Comparison of ENCODE assay signal across 26 cellular contexts in the genomic region with DNA sequence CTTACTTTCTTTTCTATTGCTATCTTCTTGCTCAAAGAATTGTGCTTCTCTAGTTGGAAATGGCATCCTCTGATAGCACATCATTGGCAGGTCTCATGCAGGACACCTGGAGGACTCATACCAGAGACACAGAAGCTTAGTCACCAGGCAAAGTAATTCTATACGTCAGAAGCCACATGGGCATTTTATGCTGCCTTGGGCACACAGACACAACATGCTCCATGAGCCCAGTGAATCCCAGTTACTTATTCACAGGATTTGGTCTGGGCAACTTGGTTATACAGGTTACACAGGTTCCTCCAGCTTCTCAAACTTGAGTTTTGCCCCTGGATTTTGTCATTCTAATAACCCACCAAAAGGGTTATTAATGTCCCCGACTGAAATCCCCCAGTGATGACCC. TPM values are rescaled to one million over a fixed set of nuclear protein-coding genes. Genes with fewer than 3 reads are reported as not detected.
DNase-seq lines count a peak whose midpoint lies in the region; ATAC-seq, FAIRE-seq and TF ChIP-seq lines count a peak whose summit lies in the region.
"Had no signal": no experiment of that assay in that cellular context is flagged by ENCODE, and none has a peak within 500 bp of the region (broad histone marks: within the 10 kb centered on the region; RNA-seq: fewer than 3 reads in every experiment).

No MANE protein-coding gene starts in this region.

- H3K4me3 ChIP-seq in DOHH2 (ENCODE audit: low read length), result peak overlapping the region; percentile 1
- H3K4me3 ChIP-seq in OCI-LY1 (ENCODE audit: low read depth, low read length, poor library complexity, severe bottlenecking), result no peak overlapping the region
- no peak overlapping the region for H3K4me3 ChIP-seq in epithelial cell of esophagus (ENCODE audit: low read length)
- no peak overlapping the region for H3K4me3 ChIP-seq in pancreas
- H3K4me3 ChIP-seq in gastrocnemius medialis, result no peak overlapping the region
- no peak overlapping the region for H3K4me3 ChIP-seq in esophagus muscularis mucosa
- H3K4me3 ChIP-seq: ascending aorta, BLaER1, right lobe of liver, SK-N-MC, upper lobe of right lung had no signal

- peak overlapping the region; percentile 8; the same call in 1 of the 2 replicates for H3K9ac ChIP-seq in OCI-LY1 (ENCODE audit: low read length)
- H3K9ac ChIP-seq: BLaER1 had no signal

- H3K4me2 ChIP-seq in DOHH2 (ENCODE audit: low read length) (peak overlapping the region; percentile 89), OCI-LY1 (ENCODE audit: low read length) (peak overlapping the region; percentile 28; the same call in 1 of the 2 replicates)
- H3K4me2 ChIP-seq: BLaER1 had no signal

- H3K9me3 ChIP-seq in DOHH2 (ENCODE audit: control insufficient read depth, insufficient read depth, low read length) (no peaks in the 10 kb centered on the region), OCI-LY1 (ENCODE audit: low read length) (no peaks in the 10 kb centered on the region), pancreas (no peaks in the 10 kb centered on the region), gastrocnemius medialis (no peaks in the 10 kb centered on the region), esophagus muscularis mucosa (no peaks in the 10 kb centered on the region)
- H3K9me3 ChIP-seq: ascending aorta, BLaER1, right lobe of liver, upper lobe of right lung had no signal

- H3K9me2 ChIP-seq in DOHH2 (replicated peaks; ENCODE audit: control insufficient read depth, low read length) (no peaks in the 10 kb centered on the region), OCI-LY1 (ENCODE audit: low read depth, low read length) (no peaks in the 10 kb centered on the region)

- no peak for TF ChIP-seq EP300 in esophagus muscularis mucosa (IDR thresholded peaks at IDR 0.05)

- TF ChIP-seq POLR2A in gastrocnemius medialis (IDR thresholded peaks at IDR 0.05) (no peak), esophagus muscularis mucosa (IDR thresholded peaks at IDR 0.05; ENCODE audit: low read depth) (no peak)

- no peak for FAIRE-seq in pancreas (lab: Jason Lieb, UNC)
- FAIRE-seq: G401.6, HTR-8/SVneo had no signal

- H4K20me1 ChIP-seq in DOHH2 (ENCODE audit: control insufficient read depth, insufficient read depth, low read depth, low read length) (no peaks in the 10 kb centered on the region), OCI-LY1 (ENCODE audit: insufficient read depth, low read length) (no peaks in the 10 kb centered on the region)
- H4K20me1 ChIP-seq: BLaER1 had no signal

- no peaks in the 10 kb centered on the region for H3K27me3 ChIP-seq in DOHH2 (ENCODE audit: control insufficient read depth, low read length)
- no peaks in the 10 kb centered on the region for H3K27me3 ChIP-seq in OCI-LY1 (ENCODE audit: insufficient read depth, low read length)
- no peaks in the 10 kb centered on the region for H3K27me3 ChIP-seq in pancreas
- peaks cover 0 to 2% (median 0%) of the 10 kb centered on the region in 3 donors for H3K27me3 ChIP-seq in gastrocnemius medialis
- H3K27me3 ChIP-seq in esophagus muscularis mucosa, result no peaks in the 10 kb centered on the region
- H3K27me3 ChIP-seq: ascending aorta, BLaER1, right lobe of liver, upper lobe of right lung had no signal

- ATAC-seq in pancreas (peak in 3 of 4 donors; percentile 14 to 39 (median 31)), gastrocnemius medialis (no peak), GM21528 (IDR thresholded peaks at IDR 0.05; ENCODE audit: low FRiP score, unreplicated experiment) (no peak)
- ATAC-seq: activated naive CD4-positive, alpha-beta T cell treated with anti-CD3 and anti-CD28 coated beads, Interleukin-2, amount 50 U/mL, for 72 hours; left lobe of liver; right lobe of liver; upper lobe of right lung had no signal

- H3K4me1 ChIP-seq in DOHH2 (ENCODE audit: control insufficient read depth, low read length) (peaks cover 97% of the 10 kb centered on the region), OCI-LY1 (ENCODE audit: insufficient read depth, low read length, severe bottlenecking) (peaks cover 97% of the 10 kb centered on the region), pancreas (peaks cover 17 to 45% (median 20%) of the 10 kb centered on the region in 3 donors), gastrocnemius medialis (no peaks in the 10 kb centered on the region), esophagus muscularis mucosa (peaks cover 0 to 25% (median 22%) of the 10 kb centered on the region in 4 donors)
- H3K4me1 ChIP-seq: ascending aorta, BLaER1, upper lobe of right lung had no signal

- intact Hi-C loops in pancreas (cut with DNase I) (no loop called here), gastrocnemius medialis (cut with DNase I; ENCODE audit: low total_unique reads) (no loop called here), esophagus muscularis mucosa (cut with DNase I) (no loop called here)

- H3K36me3 ChIP-seq in DOHH2 (ENCODE audit: control insufficient read depth, low read length), result peaks cover 98% of the 10 kb centered on the region
- peaks cover 92% of the 10 kb centered on the region for H3K36me3 ChIP-seq in OCI-LY1 (ENCODE audit: insufficient read depth, low read length)
- H3K36me3 ChIP-seq in pancreas, result no peaks in the 10 kb centered on the region
- no peaks in the 10 kb centered on the region for H3K36me3 ChIP-seq in gastrocnemius medialis
- no peaks in the 10 kb centered on the region for H3K36me3 ChIP-seq in esophagus muscularis mucosa
- H3K36me3 ChIP-seq: ascending aorta, BLaER1, right lobe of liver, upper lobe of right lung had no signal

- H3K79me2 ChIP-seq in DOHH2 (ENCODE audit: control insufficient read depth, low read length) (peaks cover 84% of the 10 kb centered on the region), OCI-LY1 (ENCODE audit: insufficient read depth, low read length) (peaks cover 43% of the 10 kb centered on the region)

- H3F3A ChIP-seq in DOHH2 (ENCODE audit: control insufficient read depth, insufficient read depth) (peaks cover 46% of the 10 kb centered on the region), OCI-LY1 (ENCODE audit: insufficient read depth, low read length) (no peaks in the 10 kb centered on the region; the same call in 1 of the 2 replicates)

- DNase-seq in epithelial cell of esophagus (ENCODE audit: low read depth), result peak; percentile 95
- no peak for DNase-seq in pancreas
- DNase-seq in NCI-H82 treated with DMSO at 0.1 percent for 48 hours (lab: John Stamatoyannopoulos, UW; ENCODE audit: unreplicated experiment), result no peak
- DNase-seq in gastrocnemius medialis, result no peak
- DNase-seq in esophagus muscularis mucosa (ENCODE audit: extremely low spot score), result no peak
- DNase-seq: ACHN; activated CD4-positive, alpha-beta T cell treated with anti-CD3 and anti-CD28 coated beads, Interleukin-2, amount 10 ng/mL, durations not matched to agents 7 days and 5 days; HCEC 1CT; KG1; MV-4-11; NCI-H226; nephron progenitor cell; right lobe of liver; T-helper 2 cell; upper lobe of right lung had no signal

- H3K27ac ChIP-seq in DOHH2 (ENCODE audit: low read depth, low read length), result peak overlapping the region; percentile 98
- peak overlapping the region; percentile 100 for H3K27ac ChIP-seq in OCI-LY1 (ENCODE audit: low read depth, low read length, poor library complexity, severe bottlenecking)
- H3K27ac ChIP-seq in pancreas, result peak overlapping the region in 1 of 4 donors; percentile 31
- no peak overlapping the region for H3K27ac ChIP-seq in gastrocnemius medialis
- no peak overlapping the region for H3K27ac ChIP-seq in esophagus muscularis mucosa (replicated peaks in 1 of 4)
- H3K27ac ChIP-seq: ascending aorta, BLaER1, right lobe of liver, SK-N-MC, upper lobe of right lung had no signal

- WGBS in pancreas, 2 donors, result 51 to 53% methylated on average over 2 of the region's 2 CpGs
- 93% methylated on average over 2 of the region's 2 CpGs for WGBS in esophagus muscularis mucosa

- TF ChIP-seq CTCF in DOHH2 (IDR thresholded peaks at IDR 0.05; ENCODE audit: low read depth, low read length, poor library complexity, severe bottlenecking), result no peak
- no peak for TF ChIP-seq CTCF in OCI-LY1 (IDR thresholded peaks at IDR 0.05; ENCODE audit: low read length)
- no peak for TF ChIP-seq CTCF in epithelial cell of esophagus (IDR thresholded peaks at IDR 0.05; ENCODE audit: insufficient read depth, low read depth, low read length, missing control alignments)
- TF ChIP-seq CTCF in pancreas (IDR thresholded peaks at IDR 0.05), result no peak
- no peak for TF ChIP-seq CTCF in gastrocnemius medialis (IDR thresholded peaks at IDR 0.05 in 4 of 5, conservative IDR thresholded peaks at IDR 0.05 in 1 of 5)
- TF ChIP-seq CTCF in esophagus muscularis mucosa (IDR thresholded peaks at IDR 0.05), result no peak

- in situ Hi-C loops in gastrocnemius medialis (cut with MboI; ENCODE audit: low sequenced_read_pairs in 4 of 4), result no loop called here

- no peak overlapping the region for H2AFZ ChIP-seq in OCI-LY1 (ENCODE audit: low read length)

RNA-seq across cellular contexts. Expression of gene RASSF6, which starts 7.1 kb away (rescaled TPM):
- total RNA-seq in pancreas, result 10 to 100 TPM in 1 of 6 donors, 1 to 10 TPM in 5; 3.1 to 10.2 (median 5.8) TPM
- polyA plus RNA-seq in pancreas, result 1 to 10 TPM; 2.8 to 4.1 TPM
- under 1 TPM in 2 of 4 donors, not detected in 2; 0.15 to 0.27 TPM for total RNA-seq in gastrocnemius medialis
- 1 to 10 TPM in 1 of 4 donors, under 1 TPM in 3; 0.26 to 1.2 (median 0.62) TPM for total RNA-seq in esophagus muscularis mucosa
- total RNA-seq: activated naive CD4-positive, alpha-beta T cell treated with anti-CD3 and anti-CD28 coated beads, Interleukin-2, amount 50 U/mL, for 72 hours; glomerular endothelial cell had no signal

Comparison
In these comparisons a context has a peak if more than half of its experiments do, and no peak if none do; other contexts are left out.
1. H3K27ac ChIP-seq: peak in DOHH2 (single experiment) and OCI-LY1 (single experiment); none in gastrocnemius medialis (0 of 4) and esophagus muscularis mucosa (0 of 4).
2. ATAC-seq: peak in pancreas (3 of 4); none in gastrocnemius medialis (0 of 2) and GM21528 (single experiment).